8 cellular contexts compared by ENCODE assay signal in genomic region chr15:82749951-82750830, GRCh38. TPM values are rescaled to one million over a fixed set of nuclear protein-coding genes. Genes with fewer than 3 reads are reported as not detected.
A peak's percentile ranks its signal among the peaks of the same experiment; 100 is the strongest.
DNase-seq lines count a peak whose midpoint lies in the region; ATAC-seq and TF ChIP-seq lines count a peak whose summit lies in the region.

No MANE protein-coding gene starts in this region.

- H3K27ac Mint-ChIP-seq in activated naive CD8-positive, alpha-beta T cell treated with anti-CD3 and anti-CD28 coated beads for 36 hours: peak overlapping the region; percentile 96
- peak overlapping the region; percentile 99 for H3K27ac Mint-ChIP-seq in glutamatergic neuron (ENCODE audit: unreplicated experiment)

- H3K36me3 ChIP-seq in osteoblast (ENCODE audit: insufficient read depth, low read length): peaks cover 13% of the 10 kb centered on the region
- no peaks in the 10 kb centered on the region for H3K36me3 ChIP-seq in thoracic aorta

- peak overlapping the region; percentile 100 for H3K4me3 ChIP-seq in osteoblast (ENCODE audit: insufficient read depth, low read length)
- H3K4me3 ChIP-seq in thoracic aorta: peak overlapping the region; percentile 77

- H3K27me3 Mint-ChIP-seq in activated naive CD8-positive, alpha-beta T cell treated with anti-CD3 and anti-CD28 coated beads for 36 hours: no peaks in the 10 kb centered on the region
- peaks cover 4% of the 10 kb centered on the region for H3K27me3 Mint-ChIP-seq in glutamatergic neuron (ENCODE audit: unreplicated experiment)

- peaks cover 38% of the 10 kb centered on the region for H3K36me3 Mint-ChIP-seq in activated naive CD8-positive, alpha-beta T cell treated with anti-CD3 and anti-CD28 coated beads for 36 hours
- no peaks in the 10 kb centered on the region for H3K36me3 Mint-ChIP-seq in glutamatergic neuron (ENCODE audit: unreplicated experiment)

- H2AFZ ChIP-seq in osteoblast (ENCODE audit: low read length): peak overlapping the region; percentile 98

- H3K4me1 ChIP-seq in osteoblast (ENCODE audit: insufficient read depth, low read length) (peaks cover 15% of the 10 kb centered on the region), thoracic aorta (ENCODE audit: control insufficient read depth in 1 of 2, low read depth in 2 of 2) (peaks cover 7 to 19% of the 10 kb centered on the region in 2 donors)

- H3K27ac ChIP-seq in osteoblast (ENCODE audit: low read depth, low read length): peak overlapping the region; percentile 91
- peak overlapping the region; percentile 68 to 79 for H3K27ac ChIP-seq in thoracic aorta

- peak overlapping the region; percentile 89 for H3K4me2 ChIP-seq in osteoblast (ENCODE audit: insufficient read depth, low read length)

- peak overlapping the region; percentile 89 for H3K4me3 Mint-ChIP-seq in activated naive CD8-positive, alpha-beta T cell treated with anti-CD3 and anti-CD28 coated beads for 36 hours
- H3K4me3 Mint-ChIP-seq in glutamatergic neuron (ENCODE audit: unreplicated experiment): peak overlapping the region; percentile 100

- no peaks in the 10 kb centered on the region for H3K9me3 Mint-ChIP-seq in activated naive CD8-positive, alpha-beta T cell treated with anti-CD3 and anti-CD28 coated beads for 36 hours
- no peaks in the 10 kb centered on the region for H3K9me3 Mint-ChIP-seq in glutamatergic neuron (ENCODE audit: unreplicated experiment)

- DNase-seq in GM10266 (ENCODE audit: extremely low spot score) (peak; percentile 82), NCI-H1105 (lab: John Stamatoyannopoulos, UW) (peak; percentile 80), SKM-1 (lab: John Stamatoyannopoulos, UW; ENCODE audit: unreplicated experiment) (peak; percentile 93), glutamatergic neuron (peak; percentile 91), osteoblast (ENCODE audit: insufficient read length, low spot score, missing footprints) (peak; percentile 93), thoracic aorta (ENCODE audit: low spot score) (peak; percentile 59)
- DNase-seq in activated naive CD8-positive, alpha-beta T cell treated with anti-CD3 and anti-CD28 coated beads for 36 hours: peak; percentile 85

- ATAC-seq in HG02623 (IDR thresholded peaks at IDR 0.05; ENCODE audit: unreplicated experiment) (peak; percentile 89), thoracic aorta (ENCODE audit: insufficient number of reproducible peaks, low FRiP score, low read depth) (peak; percentile 77)

- H3K9me3 ChIP-seq in osteoblast (ENCODE audit: low read depth, low read length) (no peaks in the 10 kb centered on the region), thoracic aorta (no peaks in the 10 kb centered on the region)

- no peak for TF ChIP-seq CTCF in GM10266 (IDR thresholded peaks at IDR 0.05; ENCODE audit: control insufficient read depth, insufficient read depth, low read depth, missing control alignments)
- TF ChIP-seq CTCF in glutamatergic neuron (IDR thresholded peaks at IDR 0.05; ENCODE audit: partially characterized antibody, unreplicated experiment): no peak
- no peak for TF ChIP-seq CTCF in osteoblast (IDR thresholded peaks at IDR 0.05; ENCODE audit: extremely low read depth, low read depth, low read length)
- no peak for TF ChIP-seq CTCF in thoracic aorta (IDR thresholded peaks at IDR 0.05)

- peaks cover 3% of the 10 kb centered on the region for H4K20me1 ChIP-seq in osteoblast (ENCODE audit: insufficient read depth, low read length)

- H3K79me2 ChIP-seq in osteoblast (ENCODE audit: insufficient read depth, low read length): peaks cover 53% of the 10 kb centered on the region

- H3K27me3 ChIP-seq in osteoblast (ENCODE audit: insufficient read depth, low read length) (no peaks in the 10 kb centered on the region), thoracic aorta (replicated peaks; ENCODE audit: insufficient read depth) (no peaks in the 10 kb centered on the region)

- H3K4me1 Mint-ChIP-seq in activated naive CD8-positive, alpha-beta T cell treated with anti-CD3 and anti-CD28 coated beads for 36 hours: peaks cover 33% of the 10 kb centered on the region
- peaks cover 12% of the 10 kb centered on the region for H3K4me1 Mint-ChIP-seq in glutamatergic neuron (ENCODE audit: low read depth, unreplicated experiment)

RNA-seq across cellular contexts. Expression of gene AP3B2, which starts 40.5 kb away (rescaled TPM):
- under 1 TPM; 0.10 to 0.30 TPM for total RNA-seq in activated naive CD8-positive, alpha-beta T cell treated with anti-CD3 and anti-CD28 coated beads for 36 hours
- 218 TPM for total RNA-seq in glutamatergic neuron (ENCODE audit: unreplicated experiment)
- under 0.01 and 0.36 TPM in 2 replicates for total RNA-seq in osteoblast
- under 1 TPM in 1 of 2 donors, not detected in 1; 0.92 TPM for total RNA-seq in thoracic aorta

RNA-seq across cellular contexts. Expression of gene FSD2, which starts 55.7 kb away (rescaled TPM):
- not detected for total RNA-seq in activated naive CD8-positive, alpha-beta T cell treated with anti-CD3 and anti-CD28 coated beads for 36 hours
- not detected for total RNA-seq in glutamatergic neuron (ENCODE audit: unreplicated experiment)
- not detected in 2 replicates for total RNA-seq in osteoblast
- total RNA-seq in thoracic aorta: not detected

RNA-seq across cellular contexts. Expression of gene WHAMM, which starts 59.2 kb away (rescaled TPM):
- total RNA-seq in activated naive CD8-positive, alpha-beta T cell treated with anti-CD3 and anti-CD28 coated beads for 36 hours: 1 to 10 TPM; 6.5 to 7.6 TPM
- total RNA-seq in glutamatergic neuron (ENCODE audit: unreplicated experiment) (4.2 TPM), osteoblast (8.0 and 8.3 TPM in 2 replicates), thoracic aorta (1 to 10 TPM; 8.1 to 9.9 TPM)

Comparison
In these comparisons a context has a peak if more than half of its experiments do, and no peak if none do; other contexts are left out.
1. Peak in every context shown above with its lines: DNase-seq, ATAC-seq, H3K4me3 ChIP-seq and H3K27ac ChIP-seq.
2. RNA of gene AP3B2, which starts 40.5 kb away (total RNA-seq): 218 TPM in glutamatergic neuron (single experiment); 0.92 TPM in thoracic aorta, under 0.01 to 0.36 TPM in osteoblast and 0.10 to 0.30 TPM in activated naive CD8-positive, alpha-beta T cell treated with anti-CD3 and anti-CD28 coated beads for 36 hours; every median in the first group is over 100 times any median in the second.